ENCODE assay signal across 1 cellular context in the genomic region with DNA sequence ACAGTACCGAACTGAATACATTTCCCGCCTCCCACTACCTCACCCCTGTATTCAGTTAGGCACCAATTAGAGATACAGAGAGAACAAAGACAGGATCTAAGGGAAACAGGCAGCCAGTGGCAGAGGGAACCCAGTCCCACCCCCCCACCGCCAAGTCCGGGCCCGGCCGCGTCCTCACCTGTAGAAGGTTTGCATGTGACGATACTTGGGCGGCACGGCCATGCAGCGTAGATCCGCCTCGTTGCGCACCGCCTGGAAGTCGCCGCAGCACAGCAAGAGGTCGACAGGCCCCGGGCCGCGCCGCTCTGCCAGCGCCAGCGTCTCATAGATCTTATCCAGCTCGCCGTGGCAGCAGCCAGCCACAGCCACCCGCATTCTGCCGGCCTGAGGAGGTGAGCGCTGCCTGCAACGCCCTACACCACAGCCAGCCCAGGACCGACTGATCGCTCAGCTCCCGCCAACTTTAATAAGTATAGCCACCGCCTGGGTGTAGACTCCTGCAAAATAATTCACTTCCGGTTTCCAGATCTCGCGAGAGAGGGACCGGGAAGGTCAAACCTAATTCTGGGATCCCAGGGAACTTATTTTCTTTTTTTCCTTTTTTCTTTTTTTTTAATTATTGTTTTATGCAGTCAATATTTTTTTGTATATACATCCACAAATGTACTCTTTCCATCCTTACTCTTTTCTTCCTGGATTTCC.
A peak's percentile ranks its signal among the peaks of the same experiment; 100 is the strongest.
TF ChIP-seq lines count a peak whose summit lies in the region.

A gene with protein sequence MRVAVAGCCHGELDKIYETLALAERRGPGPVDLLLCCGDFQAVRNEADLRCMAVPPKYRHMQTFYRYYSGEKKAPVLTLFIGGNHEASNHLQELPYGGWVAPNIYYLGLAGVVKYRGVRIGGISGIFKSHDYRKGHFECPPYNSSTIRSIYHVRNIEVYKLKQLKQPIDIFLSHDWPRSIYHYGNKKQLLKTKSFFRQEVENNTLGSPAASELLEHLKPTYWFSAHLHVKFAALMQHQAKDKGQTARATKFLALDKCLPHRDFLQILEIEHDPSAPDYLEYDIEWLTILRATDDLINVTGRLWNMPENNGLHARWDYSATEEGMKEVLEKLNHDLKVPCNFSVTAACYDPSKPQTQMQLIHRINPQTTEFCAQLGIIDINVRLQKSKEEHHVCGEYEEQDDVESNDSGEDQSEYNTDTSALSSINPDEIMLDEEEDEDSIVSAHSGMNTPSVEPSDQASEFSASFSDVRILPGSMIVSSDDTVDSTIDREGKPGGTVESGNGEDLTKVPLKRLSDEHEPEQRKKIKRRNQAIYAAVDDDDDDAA (minus strand): TSS at position 501 of the 702 bp plus-strand sequence. CDS start 126 bp downstream, at position 375.

TF ChIP-seq in GM12878, 131 proteins besides CTCF, POLR2A, EP300 and RAD21 (continued from another document and continues in another):
- TF ChIP-seq, protein P1, sequence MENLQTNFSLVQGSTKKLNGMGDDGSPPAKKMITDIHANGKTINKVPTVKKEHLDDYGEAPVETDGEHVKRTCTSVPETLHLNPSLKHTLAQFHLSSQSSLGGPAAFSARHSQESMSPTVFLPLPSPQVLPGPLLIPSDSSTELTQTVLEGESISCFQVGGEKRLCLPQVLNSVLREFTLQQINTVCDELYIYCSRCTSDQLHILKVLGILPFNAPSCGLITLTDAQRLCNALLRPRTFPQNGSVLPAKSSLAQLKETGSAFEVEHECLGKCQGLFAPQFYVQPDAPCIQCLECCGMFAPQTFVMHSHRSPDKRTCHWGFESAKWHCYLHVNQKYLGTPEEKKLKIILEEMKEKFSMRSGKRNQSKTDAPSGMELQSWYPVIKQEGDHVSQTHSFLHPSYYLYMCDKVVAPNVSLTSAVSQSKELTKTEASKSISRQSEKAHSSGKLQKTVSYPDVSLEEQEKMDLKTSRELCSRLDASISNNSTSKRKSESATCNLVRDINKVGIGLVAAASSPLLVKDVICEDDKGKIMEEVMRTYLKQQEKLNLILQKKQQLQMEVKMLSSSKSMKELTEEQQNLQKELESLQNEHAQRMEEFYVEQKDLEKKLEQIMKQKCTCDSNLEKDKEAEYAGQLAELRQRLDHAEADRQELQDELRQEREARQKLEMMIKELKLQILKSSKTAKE (IDR thresholded peaks at IDR 0.05; ENCODE audit: low read depth, poor library complexity, severe bottlenecking), result no peak
- TF ChIP-seq, protein P2, sequence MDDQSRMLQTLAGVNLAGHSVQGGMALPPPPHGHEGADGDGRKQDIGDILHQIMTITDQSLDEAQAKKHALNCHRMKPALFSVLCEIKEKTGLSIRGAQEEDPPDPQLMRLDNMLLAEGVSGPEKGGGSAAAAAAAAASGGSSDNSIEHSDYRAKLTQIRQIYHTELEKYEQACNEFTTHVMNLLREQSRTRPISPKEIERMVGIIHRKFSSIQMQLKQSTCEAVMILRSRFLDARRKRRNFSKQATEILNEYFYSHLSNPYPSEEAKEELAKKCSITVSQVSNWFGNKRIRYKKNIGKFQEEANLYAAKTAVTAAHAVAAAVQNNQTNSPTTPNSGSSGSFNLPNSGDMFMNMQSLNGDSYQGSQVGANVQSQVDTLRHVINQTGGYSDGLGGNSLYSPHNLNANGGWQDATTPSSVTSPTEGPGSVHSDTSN (IDR thresholded peaks at IDR 0.05; ENCODE audit: insufficient replicate concordance, low read depth, low read length), result no peak
- TF ChIP-seq, protein P3, sequence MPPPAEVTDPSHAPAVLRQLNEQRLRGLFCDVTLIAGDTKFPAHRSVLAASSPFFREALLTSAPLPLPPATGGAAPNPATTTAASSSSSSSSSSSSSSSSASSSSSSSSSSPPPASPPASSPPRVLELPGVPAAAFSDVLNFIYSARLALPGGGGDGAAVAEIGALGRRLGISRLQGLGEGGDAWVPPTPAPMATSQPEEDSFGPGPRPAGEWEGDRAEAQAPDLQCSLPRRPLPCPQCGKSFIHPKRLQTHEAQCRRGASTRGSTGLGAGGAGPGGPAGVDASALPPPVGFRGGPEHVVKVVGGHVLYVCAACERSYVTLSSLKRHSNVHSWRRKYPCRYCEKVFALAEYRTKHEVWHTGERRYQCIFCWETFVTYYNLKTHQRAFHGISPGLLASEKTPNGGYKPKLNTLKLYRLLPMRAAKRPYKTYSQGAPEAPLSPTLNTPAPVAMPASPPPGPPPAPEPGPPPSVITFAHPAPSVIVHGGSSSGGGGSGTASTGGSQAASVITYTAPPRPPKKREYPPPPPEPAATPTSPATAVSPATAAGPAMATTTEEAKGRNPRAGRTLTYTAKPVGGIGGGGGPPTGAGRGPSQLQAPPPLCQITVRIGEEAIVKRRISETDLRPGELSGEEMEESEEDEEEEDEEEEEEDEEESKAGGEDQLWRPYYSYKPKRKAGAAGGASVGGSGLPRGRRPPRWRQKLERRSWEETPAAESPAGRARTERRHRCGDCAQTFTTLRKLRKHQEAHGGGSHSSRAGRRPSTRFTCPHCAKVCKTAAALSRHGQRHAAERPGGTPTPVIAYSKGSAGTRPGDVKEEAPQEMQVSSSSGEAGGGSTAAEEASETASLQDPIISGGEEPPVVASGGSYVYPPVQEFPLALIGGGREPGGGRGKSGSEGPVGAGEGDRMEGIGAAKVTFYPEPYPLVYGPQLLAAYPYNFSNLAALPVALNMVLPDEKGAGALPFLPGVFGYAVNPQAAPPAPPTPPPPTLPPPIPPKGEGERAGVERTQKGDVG (CRISPR knock-in tag; IDR thresholded peaks at IDR 0.05), result no peak
- TF ChIP-seq SP1 (IDR thresholded peaks at IDR 0.05; ENCODE audit: low read depth, low read length) (no peak), NRF1 (conservative IDR thresholded peaks at IDR 0.05; ENCODE audit: low read depth, low read length) (no peak), TBL1XR1 (IDR thresholded peaks at IDR 0.05; ENCODE audit: low read depth, low read length) (no peak), CREB1 (IDR thresholded peaks at IDR 0.05; ENCODE audit: low read depth) (0 out of 2 replicates have a peak, but pooled peaks have one; percentile 7), YBX1 (IDR thresholded peaks at IDR 0.05) (no peak), JUNB (IDR thresholded peaks at IDR 0.05) (no peak), RCOR1 (conservative IDR thresholded peaks at IDR 0.05; ENCODE audit: low read depth, low read length) (no peak; the same call in 1 of the 2 replicates), RFX5 (IDR thresholded peaks at IDR 0.05; ENCODE audit: low read depth, low read length) (no peak), IKZF2 (IDR thresholded peaks at IDR 0.05) (peak; percentile 21 to 41; a peak in 2 of 4 replicates), PAX8 (IDR thresholded peaks at IDR 0.05) (no peak), YY1 (IDR thresholded peaks at IDR 0.05; ENCODE audit: low read depth, low read length) (peak; percentile 80), EED (IDR thresholded peaks at IDR 0.05; ENCODE audit: low read depth) (no peak), KAT2A (conservative IDR thresholded peaks at IDR 0.05; ENCODE audit: control insufficient read depth, low read depth, low read length) (no peak), CBFB (IDR thresholded peaks at IDR 0.05; ENCODE audit: low read depth) (peak; percentile 93), MXI1 (IDR thresholded peaks at IDR 0.05; ENCODE audit: low read depth, low read length) (peak; percentile 34; the same call in 1 of the 2 replicates), EZH2 (IDR thresholded peaks at IDR 0.05; ENCODE audit: borderline replicate concordance, control insufficient read depth, low read depth, low read length) (no peak), CREM (IDR thresholded peaks at IDR 0.05; ENCODE audit: low read depth) (no peak), HDAC2 (IDR thresholded peaks at IDR 0.05) (no peak), POLR2AphosphoS5 (IDR thresholded peaks at IDR 0.05; ENCODE audit: low read length) (peak; percentile 91), WRNIP1 (IDR thresholded peaks at IDR 0.05; ENCODE audit: borderline replicate concordance, low read depth, low read length) (no peak), STAT1 (conservative IDR thresholded peaks at IDR 0.05) (no peak), ZZZ3 (IDR thresholded peaks at IDR 0.05; ENCODE audit: control insufficient read depth, insufficient read length, low read depth) (no peak), POU2F2 (IDR thresholded peaks at IDR 0.05; ENCODE audit: borderline replicate concordance, low read depth, low read length) (peak; percentile 82; the same call in 2 of the 3 replicates), HCFC1 (IDR thresholded peaks at IDR 0.05; ENCODE audit: low read length) (no peak), NFIC (IDR thresholded peaks at IDR 0.05; ENCODE audit: low read depth, low read length) (no peak), NFYA (IDR thresholded peaks at IDR 0.05; ENCODE audit: borderline replicate concordance, low read depth, low read length) (no peak), GATAD2B (conservative IDR thresholded peaks at IDR 0.05; ENCODE audit: low read depth) (peak; percentile 37; the same call in 1 of the 2 replicates), IKZF1 (conservative IDR thresholded peaks at IDR 0.05) (peak; percentile 78), SRF (IDR thresholded peaks at IDR 0.05; ENCODE audit: low read depth in 2 of 2, low read length in 2 of 2) (no peak), CBX5 (IDR thresholded peaks at IDR 0.05; ENCODE audit: low read depth) (0 out of 2 replicates have a peak, but pooled peaks have one; percentile 67), BRCA1 (IDR thresholded peaks at IDR 0.05; ENCODE audit: low read depth, low read length) (peak; percentile 91), RUNX3 (IDR thresholded peaks at IDR 0.05; ENCODE audit: low read length) (peak; percentile 38; the same call in 1 of the 2 replicates)
- TF ChIP-seq, protein P4, sequence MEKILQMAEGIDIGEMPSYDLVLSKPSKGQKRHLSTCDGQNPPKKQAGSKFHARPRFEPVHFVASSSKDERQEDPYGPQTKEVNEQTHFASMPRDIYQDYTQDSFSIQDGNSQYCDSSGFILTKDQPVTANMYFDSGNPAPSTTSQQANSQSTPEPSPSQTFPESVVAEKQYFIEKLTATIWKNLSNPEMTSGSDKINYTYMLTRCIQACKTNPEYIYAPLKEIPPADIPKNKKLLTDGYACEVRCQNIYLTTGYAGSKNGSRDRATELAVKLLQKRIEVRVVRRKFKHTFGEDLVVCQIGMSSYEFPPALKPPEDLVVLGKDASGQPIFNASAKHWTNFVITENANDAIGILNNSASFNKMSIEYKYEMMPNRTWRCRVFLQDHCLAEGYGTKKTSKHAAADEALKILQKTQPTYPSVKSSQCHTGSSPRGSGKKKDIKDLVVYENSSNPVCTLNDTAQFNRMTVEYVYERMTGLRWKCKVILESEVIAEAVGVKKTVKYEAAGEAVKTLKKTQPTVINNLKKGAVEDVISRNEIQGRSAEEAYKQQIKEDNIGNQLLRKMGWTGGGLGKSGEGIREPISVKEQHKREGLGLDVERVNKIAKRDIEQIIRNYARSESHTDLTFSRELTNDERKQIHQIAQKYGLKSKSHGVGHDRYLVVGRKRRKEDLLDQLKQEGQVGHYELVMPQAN (conservative IDR thresholded peaks at IDR 0.05), result peak; percentile 71
- TF ChIP-seq, protein P5, sequence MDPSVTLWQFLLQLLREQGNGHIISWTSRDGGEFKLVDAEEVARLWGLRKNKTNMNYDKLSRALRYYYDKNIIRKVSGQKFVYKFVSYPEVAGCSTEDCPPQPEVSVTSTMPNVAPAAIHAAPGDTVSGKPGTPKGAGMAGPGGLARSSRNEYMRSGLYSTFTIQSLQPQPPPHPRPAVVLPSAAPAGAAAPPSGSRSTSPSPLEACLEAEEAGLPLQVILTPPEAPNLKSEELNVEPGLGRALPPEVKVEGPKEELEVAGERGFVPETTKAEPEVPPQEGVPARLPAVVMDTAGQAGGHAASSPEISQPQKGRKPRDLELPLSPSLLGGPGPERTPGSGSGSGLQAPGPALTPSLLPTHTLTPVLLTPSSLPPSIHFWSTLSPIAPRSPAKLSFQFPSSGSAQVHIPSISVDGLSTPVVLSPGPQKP (IDR thresholded peaks at IDR 0.05; ENCODE audit: low read depth, low read length), result peak; percentile 81
- TF ChIP-seq, protein P6, sequence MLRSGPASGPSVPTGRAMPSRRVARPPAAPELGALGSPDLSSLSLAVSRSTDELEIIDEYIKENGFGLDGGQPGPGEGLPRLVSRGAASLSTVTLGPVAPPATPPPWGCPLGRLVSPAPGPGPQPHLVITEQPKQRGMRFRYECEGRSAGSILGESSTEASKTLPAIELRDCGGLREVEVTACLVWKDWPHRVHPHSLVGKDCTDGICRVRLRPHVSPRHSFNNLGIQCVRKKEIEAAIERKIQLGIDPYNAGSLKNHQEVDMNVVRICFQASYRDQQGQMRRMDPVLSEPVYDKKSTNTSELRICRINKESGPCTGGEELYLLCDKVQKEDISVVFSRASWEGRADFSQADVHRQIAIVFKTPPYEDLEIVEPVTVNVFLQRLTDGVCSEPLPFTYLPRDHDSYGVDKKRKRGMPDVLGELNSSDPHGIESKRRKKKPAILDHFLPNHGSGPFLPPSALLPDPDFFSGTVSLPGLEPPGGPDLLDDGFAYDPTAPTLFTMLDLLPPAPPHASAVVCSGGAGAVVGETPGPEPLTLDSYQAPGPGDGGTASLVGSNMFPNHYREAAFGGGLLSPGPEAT (IDR thresholded peaks at IDR 0.05; ENCODE audit: low read depth), result peak; percentile 58; the same call in 1 of the 2 replicates
- TF ChIP-seq, protein P7, sequence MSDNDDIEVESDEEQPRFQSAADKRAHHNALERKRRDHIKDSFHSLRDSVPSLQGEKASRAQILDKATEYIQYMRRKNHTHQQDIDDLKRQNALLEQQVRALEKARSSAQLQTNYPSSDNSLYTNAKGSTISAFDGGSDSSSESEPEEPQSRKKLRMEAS (IDR thresholded peaks at IDR 0.05; ENCODE audit: low read depth, low read length), result no peak
- TF ChIP-seq, protein P8, sequence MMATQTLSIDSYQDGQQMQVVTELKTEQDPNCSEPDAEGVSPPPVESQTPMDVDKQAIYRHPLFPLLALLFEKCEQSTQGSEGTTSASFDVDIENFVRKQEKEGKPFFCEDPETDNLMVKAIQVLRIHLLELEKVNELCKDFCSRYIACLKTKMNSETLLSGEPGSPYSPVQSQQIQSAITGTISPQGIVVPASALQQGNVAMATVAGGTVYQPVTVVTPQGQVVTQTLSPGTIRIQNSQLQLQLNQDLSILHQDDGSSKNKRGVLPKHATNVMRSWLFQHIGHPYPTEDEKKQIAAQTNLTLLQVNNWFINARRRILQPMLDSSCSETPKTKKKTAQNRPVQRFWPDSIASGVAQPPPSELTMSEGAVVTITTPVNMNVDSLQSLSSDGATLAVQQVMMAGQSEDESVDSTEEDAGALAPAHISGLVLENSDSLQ (IDR thresholded peaks at IDR 0.05), result no peak
- TF ChIP-seq, protein P9, sequence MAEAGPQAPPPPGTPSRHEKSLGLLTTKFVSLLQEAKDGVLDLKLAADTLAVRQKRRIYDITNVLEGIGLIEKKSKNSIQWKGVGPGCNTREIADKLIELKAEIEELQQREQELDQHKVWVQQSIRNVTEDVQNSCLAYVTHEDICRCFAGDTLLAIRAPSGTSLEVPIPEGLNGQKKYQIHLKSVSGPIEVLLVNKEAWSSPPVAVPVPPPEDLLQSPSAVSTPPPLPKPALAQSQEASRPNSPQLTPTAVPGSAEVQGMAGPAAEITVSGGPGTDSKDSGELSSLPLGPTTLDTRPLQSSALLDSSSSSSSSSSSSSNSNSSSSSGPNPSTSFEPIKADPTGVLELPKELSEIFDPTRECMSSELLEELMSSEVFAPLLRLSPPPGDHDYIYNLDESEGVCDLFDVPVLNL (IDR thresholded peaks at IDR 0.05; ENCODE audit: low read depth, low read length), result peak; percentile 35; the same call in 1 of the 2 replicates
- TF ChIP-seq, protein P10, sequence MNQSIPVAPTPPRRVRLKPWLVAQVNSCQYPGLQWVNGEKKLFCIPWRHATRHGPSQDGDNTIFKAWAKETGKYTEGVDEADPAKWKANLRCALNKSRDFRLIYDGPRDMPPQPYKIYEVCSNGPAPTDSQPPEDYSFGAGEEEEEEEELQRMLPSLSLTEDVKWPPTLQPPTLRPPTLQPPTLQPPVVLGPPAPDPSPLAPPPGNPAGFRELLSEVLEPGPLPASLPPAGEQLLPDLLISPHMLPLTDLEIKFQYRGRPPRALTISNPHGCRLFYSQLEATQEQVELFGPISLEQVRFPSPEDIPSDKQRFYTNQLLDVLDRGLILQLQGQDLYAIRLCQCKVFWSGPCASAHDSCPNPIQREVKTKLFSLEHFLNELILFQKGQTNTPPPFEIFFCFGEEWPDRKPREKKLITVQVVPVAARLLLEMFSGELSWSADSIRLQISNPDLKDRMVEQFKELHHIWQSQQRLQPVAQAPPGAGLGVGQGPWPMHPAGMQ (IDR thresholded peaks at IDR 0.05; ENCODE audit: borderline replicate concordance), result peak; percentile 83
